ENCODE assay signal across 23 cellular contexts in genomic region chr19:5080030-5080644, GRCh38.
DNase-seq lines count a peak whose midpoint lies in the region; ATAC-seq and TF ChIP-seq lines count a peak whose summit lies in the region.
"Had no signal": no experiment of that assay in that cellular context is flagged by ENCODE, and none has a peak within 500 bp of the region (broad histone marks: within the 10 kb centered on the region; RNA-seq: fewer than 3 reads in every experiment).

No MANE protein-coding gene starts in this region.

- intact Hi-C loops in left ventricle myocardium superior (cut with micrococcal nuclease) (no loop called here), Right ventricle myocardium inferior (cut with DNase I) (no loop called here), transverse colon (cut with DNase I; ENCODE audit: low total_unique reads) (no loop called here)
- intact Hi-C loops in activated CD4-positive, alpha-beta memory T cell treated with anti-CD3 and anti-CD28 coated beads for 36 hours (cut with micrococcal nuclease): no loop called here

- CTCF ChIA-PET in activated CD4-positive, alpha-beta memory T cell treated with anti-CD3 and anti-CD28 coated beads for 36 hours (lab: Charles Lee): no interaction called here

- no peaks in the 10 kb centered on the region for H3K4me1 ChIP-seq in transverse colon
- H3K4me1 ChIP-seq: esophagus squamous epithelium, testis had no signal

- peaks cover 13% of the 10 kb centered on the region for H3K36me3 Mint-ChIP-seq in activated CD4-positive, alpha-beta memory T cell treated with anti-CD3 and anti-CD28 coated beads for 36 hours

- no peak overlapping the region for H3K4me3 Mint-ChIP-seq in activated CD4-positive, alpha-beta memory T cell treated with anti-CD3 and anti-CD28 coated beads for 36 hours
- H3K4me3 Mint-ChIP-seq: CD4-positive, CD25-positive, alpha-beta regulatory T cell; immature natural killer cell; naive thymus-derived CD4-positive, alpha-beta T cell had no signal

- DNase-seq in left ventricle myocardium superior (peak; percentile 28), Right ventricle myocardium inferior (ENCODE audit: missing footprints) (no peak), NCI-H82 treated with DMSO at 0.1 percent for 48 hours (lab: John Stamatoyannopoulos, UW; ENCODE audit: unreplicated experiment) (peak; percentile 23), globus pallidus (ENCODE audit: low spot score) (peak; percentile 39), cerebellar nuclear complex (lab: John Stamatoyannopoulos, UW) (no peak), transverse colon (no peak)
- DNase-seq in activated CD4-positive, alpha-beta memory T cell treated with anti-CD3 and anti-CD28 coated beads for 36 hours: no peak
- DNase-seq: activated CD4-positive, CD25-positive, alpha-beta regulatory T cell treated with anti-CD3 and anti-CD28 coated beads, Interleukin-2, amount 50 U/mL, for 72 hours; activated CD8-positive, alpha-beta memory T cell treated with anti-CD3 and anti-CD28 coated beads, Interleukin-2, amount 50 U/mL, for 4 hours; activated gamma-delta T cell; amniotic stem cell; CD4-positive, CD25-positive, alpha-beta regulatory T cell; DMS53; esophagus squamous epithelium; immature natural killer cell; mammary epithelial cell; naive thymus-derived CD4-positive, alpha-beta T cell; NCI-H1436 treated with DMSO at 0.1 percent for 48 hours; NCI-H524; stimulated activated CD4-positive, alpha-beta T cell treated with anti-CD3 and anti-CD28 coated beads, Interleukin-12 subunit alpha, Interleukin-12 subunit beta, amount 100 ng/mL, for 4 hours; testis had no signal

- in situ Hi-C loops in transverse colon (cut with MboI; ENCODE audit: low pct_ligation_motif_present in 1 of 4, low pct_unique_long_range_greater_than_20kb in 1 of 4, low sequenced_read_pairs in 3 of 4): no loop called here

- POLR2A ChIA-PET in activated CD4-positive, alpha-beta memory T cell treated with anti-CD3 and anti-CD28 coated beads for 36 hours (lab: Charles Lee): no interaction called here

- peaks cover 0 to 23% (median 10%) of the 10 kb centered on the region in 4 donors for H3K36me3 ChIP-seq in transverse colon

- TF ChIP-seq POLR2A in transverse colon (IDR thresholded peaks at IDR 0.05): no peak

- H3K27me3 Mint-ChIP-seq in activated CD4-positive, alpha-beta memory T cell treated with anti-CD3 and anti-CD28 coated beads for 36 hours: no peaks in the 10 kb centered on the region
- H3K27me3 Mint-ChIP-seq: CD4-positive, CD25-positive, alpha-beta regulatory T cell; naive thymus-derived CD4-positive, alpha-beta T cell had no signal

- H3K4me1 Mint-ChIP-seq in activated CD4-positive, alpha-beta memory T cell treated with anti-CD3 and anti-CD28 coated beads for 36 hours (ENCODE audit: low read depth): no peaks in the 10 kb centered on the region

- no peak for TF ChIP-seq EP300 in transverse colon (IDR thresholded peaks at IDR 0.05; ENCODE audit: low read depth)

- 92 to 97% methylated on average over 5 to 26 of the region's 26 CpGs for WGBS in transverse colon (ENCODE audit: low coverage in 1 of 2), 2 donors

- TF ChIP-seq CTCF in transverse colon (IDR thresholded peaks at IDR 0.05): no peak

- H3K9me3 ChIP-seq in transverse colon: no peaks in the 10 kb centered on the region
- H3K9me3 ChIP-seq: esophagus squamous epithelium, heart left ventricle, testis had no signal

- ATAC-seq in left ventricle myocardium superior (no peak), Right ventricle myocardium inferior (no peak), GM21723 (IDR thresholded peaks at IDR 0.05; ENCODE audit: unreplicated experiment) (no peak)
- ATAC-seq: heart left ventricle; naive thymus-derived CD4-positive, alpha-beta T cell had no signal

- no peak overlapping the region for H3K4me3 ChIP-seq in transverse colon
- H3K4me3 ChIP-seq: esophagus squamous epithelium, heart left ventricle, testis had no signal

- H3K27ac Mint-ChIP-seq in activated CD4-positive, alpha-beta memory T cell treated with anti-CD3 and anti-CD28 coated beads for 36 hours: no peak overlapping the region

- H3K9me3 Mint-ChIP-seq in activated CD4-positive, alpha-beta memory T cell treated with anti-CD3 and anti-CD28 coated beads for 36 hours: no peaks in the 10 kb centered on the region
- H3K9me3 Mint-ChIP-seq: CD4-positive, CD25-positive, alpha-beta regulatory T cell; immature natural killer cell; naive thymus-derived CD4-positive, alpha-beta T cell had no signal

- no peak overlapping the region for H3K27ac ChIP-seq in transverse colon
- H3K27ac ChIP-seq: esophagus squamous epithelium, heart left ventricle, testis had no signal

- H3K27me3 ChIP-seq in transverse colon: no peaks in the 10 kb centered on the region
- H3K27me3 ChIP-seq: esophagus squamous epithelium, heart left ventricle, testis had no signal

Comparison
In these comparisons a context has a peak if more than half of its experiments do, and no peak if none do; other contexts are left out.
1. DNase-seq: peak in left ventricle myocardium superior (single experiment), NCI-H82 treated with DMSO at 0.1 percent for 48 hours (single experiment) and globus pallidus (single experiment); none in Right ventricle myocardium inferior (single experiment), activated CD4-positive, alpha-beta memory T cell treated with anti-CD3 and anti-CD28 coated beads for 36 hours (single experiment), cerebellar nuclear complex (0 of 2) and transverse colon (single experiment).